Comparison of ENCODE assay signal across 27 cellular contexts in genomic region chr6:116072368-116072767, GRCh38. TPM values are rescaled to one million over a fixed set of nuclear protein-coding genes. Genes with fewer than 3 reads are reported as not detected.
DNase-seq lines count a peak whose midpoint lies in the region; ATAC-seq and TF ChIP-seq lines count a peak whose summit lies in the region.
"Had no signal": no experiment of that assay in that cellular context is flagged by ENCODE, and none has a peak within 500 bp of the region (broad histone marks: within the 10 kb centered on the region; RNA-seq: fewer than 3 reads in every experiment).

No MANE protein-coding gene starts in this region.

- POLR2A ChIA-PET in HCT116 (lab: Charles Lee), result interaction anchor here (2.0 kb wide), 1 partner anchor 12 kb away, joined by 11 read pairs; the partner anchor contains the start of gene FRK

- no peaks in the 10 kb centered on the region for H3K9me3 ChIP-seq in HCT116 (ENCODE audit: control insufficient read depth in 1 of 2, insufficient read depth in 1 of 2, low read depth in 1 of 2, low read length in 2 of 2)
- H3K9me3 ChIP-seq: ascending aorta, left ventricle myocardium inferior, SJCRH30, thoracic aorta had no signal

- CTCF ChIA-PET in HCT116 (lab: Charles Lee), result no interaction called here

- no peak overlapping the region for H3K27ac ChIP-seq in HCT116 (ENCODE audit: low read depth, low read length)
- H3K27ac ChIP-seq: ascending aorta, KMS-11, left ventricle myocardium inferior, SJCRH30, skin epidermis, thoracic aorta had no signal

- intact Hi-C loops in HCT116 (cut with micrococcal nuclease), result no loop called here

- no peak for TF ChIP-seq POLR2A in HCT116 (IDR thresholded peaks at IDR 0.05; ENCODE audit: borderline replicate concordance, extremely low read depth, insufficient read depth, insufficient read length)

- H3K9me2 ChIP-seq in HCT116 (ENCODE audit: insufficient read depth), result no peaks in the 10 kb centered on the region

- H3K27me3 ChIP-seq in HCT116 (ENCODE audit: insufficient read depth, low read length), result no peaks in the 10 kb centered on the region
- H3K27me3 ChIP-seq: ascending aorta, SJCRH30 had no signal

- no peaks in the 10 kb centered on the region for H3K36me3 ChIP-seq in HCT116 (ENCODE audit: control insufficient read depth in 1 of 2, insufficient read depth in 2 of 2, low read length in 2 of 2)
- H3K36me3 ChIP-seq: ascending aorta, left ventricle myocardium inferior, SJCRH30, thoracic aorta had no signal

- H3K4me2 ChIP-seq in HCT116 (ENCODE audit: low read length), result no peak overlapping the region
- H3K4me2 ChIP-seq: KMS-11 had no signal

- H4K20me1 ChIP-seq in HCT116 (ENCODE audit: insufficient read depth), result no peaks in the 10 kb centered on the region

- DNase-seq in DMS53 (lab: John Stamatoyannopoulos, UW) (peak; percentile 79), HCT116 (ENCODE audit: low read depth, low spot score) (no peak), amniotic epithelial cell (ENCODE audit: low read depth) (peak; percentile 54), iris pigment epithelial cell (ENCODE audit: low read depth) (peak; percentile 25), T-helper 9 cell (no peak), superior temporal gyrus (ENCODE audit: extremely low spot score) (no peak)
- DNase-seq: activated CD4-positive, alpha-beta memory T cell treated with anti-CD3 and anti-CD28 coated beads for 36 hours; activated effector memory CD4-positive, alpha-beta T cell treated with Interleukin-2 at 50 U/mL for 16 hours; activated naive CD8-positive, alpha-beta T cell treated with anti-CD3 and anti-CD28 coated beads for 36 hours; cortex of kidney; H9; left ventricle myocardium inferior; naive thymus-derived CD8-positive, alpha-beta T cell; NCI-H1694 treated with DMSO at 0.1 percent for 48 hours; NCI-H2171; NCI-H524 treated with DMSO at 0.1 percent for 48 hours; occipital lobe; SJCRH30; stimulated activated naive CD8-positive, alpha-beta T cell treated with anti-CD3 and anti-CD28 coated beads, Interleukin-15, Interleukin-2, amounts not matched to agents 100 U/mL and 50 U/mL, for 24 hours; T-cell had no signal

- H3K4me3 ChIP-seq in HCT116 (replicated peaks in 1 of 2; ENCODE audit: low read depth in 1 of 2, low read length in 2 of 2), result no peak overlapping the region
- H3K4me3 ChIP-seq: ascending aorta, left ventricle myocardium inferior, SJCRH30, skin epidermis, thoracic aorta had no signal

- no peak for TF ChIP-seq RAD21 in HCT116 (IDR thresholded peaks at IDR 0.05; ENCODE audit: low read depth)

- no peak overlapping the region for H3K9ac ChIP-seq in HCT116 (ENCODE audit: low read length)
- H3K9ac ChIP-seq: KMS-11 had no signal

- no peaks in the 10 kb centered on the region for H3K79me2 ChIP-seq in HCT116 (ENCODE audit: insufficient read depth, low read length)

- ATAC-seq in HCT116, result no peak
- ATAC-seq in GM21576 (IDR thresholded peaks at IDR 0.05; ENCODE audit: unreplicated experiment), result no peak
- ATAC-seq: naive thymus-derived CD8-positive, alpha-beta T cell; stimulated activated naive CD8-positive, alpha-beta T cell treated with anti-CD3 and anti-CD28 coated beads, Interleukin-15, Interleukin-2, amounts not matched to agents 100 U/mL and 50 U/mL, for 24 hours; T-cell had no signal

- no peak for TF ChIP-seq CTCF in HCT116 (IDR thresholded peaks at IDR 0.05 in 2 of 3, conservative IDR thresholded peaks at IDR 0.05 in 1 of 3; ENCODE audit: borderline replicate concordance in 1 of 3, insufficient read depth in 1 of 3, low read depth in 2 of 3, low read length in 2 of 3)

- RAD21 ChIA-PET in HCT116 (lab: Charles Lee; ENCODE audit: low non-redundant PET in 1 of 2, low total read pairs in 2 of 2, uncharacterized antibody in 2 of 2, unreplicated experiment in 2 of 2), result no interaction called here

- BruUV-seq in HCT116 (replicated peaks; lab: Mats Ljungman, UMichigan), result no TSS peak

- H2AFZ ChIP-seq in HCT116 (ENCODE audit: low read depth, low read length, poor library complexity, severe bottlenecking), result no peak overlapping the region

- peaks cover 12 to 24% of the 10 kb centered on the region in 2 experiments for H3K4me1 ChIP-seq in HCT116 (ENCODE audit: control insufficient read depth in 1 of 2, insufficient read depth in 2 of 2, low read length in 2 of 2)
- H3K4me1 ChIP-seq: SJCRH30 had no signal

TF ChIP-seq in HCT116, 20 proteins besides CTCF, POLR2A, EP300 and RAD21:
- TF ChIP-seq YY1 (IDR thresholded peaks at IDR 0.05; ENCODE audit: extremely low read depth, insufficient replicate concordance, low read depth, low read length) (no peak), CEBPB (IDR thresholded peaks at IDR 0.05; ENCODE audit: low read depth) (peak; percentile 48; the same call in 1 of the 2 replicates)

RNA-seq across cellular contexts. Expression of gene FRK, which starts 11.7 kb away (rescaled TPM):
- 3.7 TPM for total RNA-seq in HCT116 (2021; ENCODE audit: unreplicated experiment)
- polyA plus RNA-seq in HCT116 (2012), result 0.70 and 0.75 TPM in 2 replicates

RNA-seq across cellular contexts. Expression of gene NT5DC1, which starts 28.3 kb away (rescaled TPM):
- total RNA-seq in HCT116 (2021; ENCODE audit: unreplicated experiment), result 63.7 TPM
- 41.5 and 50.3 TPM in 2 replicates for polyA plus RNA-seq in HCT116 (2012)

RNA-seq across cellular contexts. Expression of gene COL10A1, which starts 53.6 kb away (rescaled TPM):
- not detected for total RNA-seq in HCT116 (2021; ENCODE audit: unreplicated experiment)
- polyA plus RNA-seq in HCT116 (2012), result 0.01 TPM in 1 of 2 replicates, not detected in the other
- total RNA-seq: activated CD4-positive, alpha-beta memory T cell treated with anti-CD3 and anti-CD28 coated beads for 36 hours; activated naive CD8-positive, alpha-beta T cell treated with anti-CD3 and anti-CD28 coated beads for 36 hours; ascending aorta; H9; HT1080; naive thymus-derived CD8-positive, alpha-beta T cell; occipital lobe; renal cortical epithelial cell; T-cell had no signal

Comparison
In these comparisons a context has a peak if more than half of its experiments do, and no peak if none do; other contexts are left out.
1. DNase-seq: peak in DMS53 (single experiment), amniotic epithelial cell (single experiment) and iris pigment epithelial cell (single experiment); none in HCT116 (single experiment), T-helper 9 cell (single experiment) and superior temporal gyrus (single experiment).